ENCODE assay signal across 1 cellular context in the genomic region with DNA sequence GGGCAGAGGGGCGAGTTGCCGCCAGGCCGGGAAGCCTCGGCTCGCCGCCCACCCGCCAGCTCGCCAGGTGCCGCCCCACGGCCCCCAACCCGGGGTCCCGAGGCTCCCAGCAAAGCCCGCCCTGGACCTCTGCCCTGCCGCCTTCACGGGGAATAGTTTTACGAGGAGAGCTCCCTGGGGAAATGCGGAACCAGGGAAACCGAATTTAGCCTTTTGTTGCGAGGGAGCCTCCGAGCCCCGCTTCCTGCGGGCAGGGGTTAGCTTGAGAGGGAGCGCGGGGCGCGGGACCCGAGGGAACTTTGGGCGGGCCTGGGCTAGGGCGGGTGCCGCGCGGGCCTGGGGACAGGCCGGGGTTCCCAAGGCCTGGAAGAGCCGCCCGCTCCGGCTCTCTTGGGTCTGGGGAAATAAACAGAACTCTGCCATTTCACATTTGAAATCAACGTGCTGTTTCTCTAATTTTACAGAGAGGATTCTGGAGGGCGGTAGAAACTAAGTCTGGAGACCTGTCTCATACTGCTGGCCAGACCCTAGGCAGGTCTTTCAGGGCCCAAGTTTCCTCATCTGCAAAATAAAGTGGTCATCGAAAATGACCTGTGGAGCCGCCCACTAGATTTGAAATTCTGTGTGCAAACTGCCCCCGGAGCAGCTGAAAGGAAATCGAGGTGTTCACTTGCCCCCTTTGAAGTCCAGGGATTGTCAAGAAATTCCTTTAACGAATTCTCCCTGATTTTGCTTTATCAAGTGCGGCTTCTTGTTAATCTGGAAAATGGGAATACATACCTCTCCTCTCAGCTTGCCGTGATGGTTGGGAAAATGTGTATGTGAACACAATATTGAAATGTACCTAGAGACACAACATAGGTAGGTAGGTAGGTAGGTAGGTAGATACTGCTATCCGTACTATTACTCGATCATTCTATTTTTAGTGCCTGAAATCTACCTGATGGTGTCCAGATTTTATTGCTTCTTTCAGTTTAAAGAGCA.
TF ChIP-seq lines count a peak whose summit lies in the region.

No MANE protein-coding gene starts in this region.

TF ChIP-seq in GM12878, 131 proteins besides CTCF, POLR2A, EP300 and RAD21:
- no peak for TF ChIP-seq HCFC1 (IDR thresholded peaks at IDR 0.05; ENCODE audit: low read length)
- TF ChIP-seq TARDBP (IDR thresholded peaks at IDR 0.05; ENCODE audit: borderline replicate concordance), result no peak
- TF ChIP-seq ZNF207 (IDR thresholded peaks at IDR 0.05; ENCODE audit: borderline replicate concordance), result no peak
- TF ChIP-seq NFXL1 (IDR thresholded peaks at IDR 0.05; ENCODE audit: borderline replicate concordance), result no peak
- no peak for TF ChIP-seq CHD4 (IDR thresholded peaks at IDR 0.05)
- TF ChIP-seq, protein P1, sequence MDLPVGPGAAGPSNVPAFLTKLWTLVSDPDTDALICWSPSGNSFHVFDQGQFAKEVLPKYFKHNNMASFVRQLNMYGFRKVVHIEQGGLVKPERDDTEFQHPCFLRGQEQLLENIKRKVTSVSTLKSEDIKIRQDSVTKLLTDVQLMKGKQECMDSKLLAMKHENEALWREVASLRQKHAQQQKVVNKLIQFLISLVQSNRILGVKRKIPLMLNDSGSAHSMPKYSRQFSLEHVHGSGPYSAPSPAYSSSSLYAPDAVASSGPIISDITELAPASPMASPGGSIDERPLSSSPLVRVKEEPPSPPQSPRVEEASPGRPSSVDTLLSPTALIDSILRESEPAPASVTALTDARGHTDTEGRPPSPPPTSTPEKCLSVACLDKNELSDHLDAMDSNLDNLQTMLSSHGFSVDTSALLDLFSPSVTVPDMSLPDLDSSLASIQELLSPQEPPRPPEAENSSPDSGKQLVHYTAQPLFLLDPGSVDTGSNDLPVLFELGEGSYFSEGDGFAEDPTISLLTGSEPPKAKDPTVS (IDR thresholded peaks at IDR 0.05; ENCODE audit: low read depth, low read length), result no peak
- TF ChIP-seq NFIC (IDR thresholded peaks at IDR 0.05; ENCODE audit: low read depth, low read length), result 0 out of 2 replicates have a peak, but pooled peaks have one; percentile 5
- peak; percentile 6; the same call in 1 of the 2 replicates for TF ChIP-seq FOXM1 (IDR thresholded peaks at IDR 0.05; ENCODE audit: low read depth, low read length)
- TF ChIP-seq ZSCAN29 (IDR thresholded peaks at IDR 0.05), result no peak
- TF ChIP-seq MEF2B (IDR thresholded peaks at IDR 0.05; ENCODE audit: partially characterized antibody, poor library complexity, severe bottlenecking), result peak; percentile 79
- TF ChIP-seq PML (IDR thresholded peaks at IDR 0.05; ENCODE audit: low read length), result 0 out of 2 replicates have a peak, but pooled peaks have one; percentile 6
- 0 out of 2 replicates have a peak, but pooled peaks have one; percentile 13 for TF ChIP-seq GATAD2B (conservative IDR thresholded peaks at IDR 0.05; ENCODE audit: low read depth)
- no peak for TF ChIP-seq RAD51 (IDR thresholded peaks at IDR 0.05)
- no peak for TF ChIP-seq MXI1 (IDR thresholded peaks at IDR 0.05; ENCODE audit: low read depth, low read length)
- TF ChIP-seq MEF2A (IDR thresholded peaks at IDR 0.05; ENCODE audit: insufficient read depth, low read depth, low read length), result no peak
- no peak for TF ChIP-seq JUNB (IDR thresholded peaks at IDR 0.05)
- TF ChIP-seq, protein P2, sequence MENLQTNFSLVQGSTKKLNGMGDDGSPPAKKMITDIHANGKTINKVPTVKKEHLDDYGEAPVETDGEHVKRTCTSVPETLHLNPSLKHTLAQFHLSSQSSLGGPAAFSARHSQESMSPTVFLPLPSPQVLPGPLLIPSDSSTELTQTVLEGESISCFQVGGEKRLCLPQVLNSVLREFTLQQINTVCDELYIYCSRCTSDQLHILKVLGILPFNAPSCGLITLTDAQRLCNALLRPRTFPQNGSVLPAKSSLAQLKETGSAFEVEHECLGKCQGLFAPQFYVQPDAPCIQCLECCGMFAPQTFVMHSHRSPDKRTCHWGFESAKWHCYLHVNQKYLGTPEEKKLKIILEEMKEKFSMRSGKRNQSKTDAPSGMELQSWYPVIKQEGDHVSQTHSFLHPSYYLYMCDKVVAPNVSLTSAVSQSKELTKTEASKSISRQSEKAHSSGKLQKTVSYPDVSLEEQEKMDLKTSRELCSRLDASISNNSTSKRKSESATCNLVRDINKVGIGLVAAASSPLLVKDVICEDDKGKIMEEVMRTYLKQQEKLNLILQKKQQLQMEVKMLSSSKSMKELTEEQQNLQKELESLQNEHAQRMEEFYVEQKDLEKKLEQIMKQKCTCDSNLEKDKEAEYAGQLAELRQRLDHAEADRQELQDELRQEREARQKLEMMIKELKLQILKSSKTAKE (IDR thresholded peaks at IDR 0.05; ENCODE audit: low read depth, poor library complexity, severe bottlenecking), result no peak
